Comparison of ENCODE assay signal across 8 cellular contexts in genomic region chrX:86148024-86148511, GRCh38. TPM values are rescaled to one million over a fixed set of nuclear protein-coding genes. Genes with fewer than 3 reads are reported as not detected.
DNase-seq lines count a peak whose midpoint lies in the region; ATAC-seq and TF ChIP-seq lines count a peak whose summit lies in the region.

DACH2 (plus strand) TSS chrX:86148451.

- peak within 1 kb of the TSS; percentile 82 for H2AFZ ChIP-seq in osteoblast (ENCODE audit: low read length)

- peaks cover 0 to 6% (median 0%) of the 10 kb centered on the region in 9 donors for H3K4me1 ChIP-seq in heart right ventricle
- H3K4me1 ChIP-seq in osteoblast (ENCODE audit: insufficient read depth, low read length), result no peaks in the 10 kb centered on the region
- peaks cover 4% of the 10 kb centered on the region for H3K4me1 ChIP-seq in upper lobe of right lung

- no peak within 1 kb of the TSS for H3K27ac ChIP-seq in heart right ventricle
- H3K27ac ChIP-seq in osteoblast (ENCODE audit: low read depth, low read length), result no peak within 1 kb of the TSS
- no peak within 1 kb of the TSS for H3K27ac ChIP-seq in upper lobe of right lung

- peak within 1 kb of the TSS; percentile 79 for H3K4me2 ChIP-seq in osteoblast (ENCODE audit: insufficient read depth, low read length)

- H3K9me3 ChIP-seq in heart right ventricle, result no peaks in the 10 kb centered on the region
- H3K9me3 ChIP-seq in osteoblast (ENCODE audit: low read depth, low read length), result no peaks in the 10 kb centered on the region
- no peaks in the 10 kb centered on the region for H3K9me3 ChIP-seq in upper lobe of right lung

- H3K36me3 ChIP-seq in heart right ventricle (no peaks in the 10 kb centered on the region), osteoblast (ENCODE audit: insufficient read depth, low read length) (no peaks in the 10 kb centered on the region), upper lobe of right lung (no peaks in the 10 kb centered on the region)

- H3K27me3 ChIP-seq in heart right ventricle (peaks cover 0 to 81% (median 17%) of the 10 kb centered on the region in 7 donors), osteoblast (ENCODE audit: insufficient read depth, low read length) (peaks cover 6% of the 10 kb centered on the region), upper lobe of right lung (peaks cover 17% of the 10 kb centered on the region)

- intact Hi-C loops in heart right ventricle (cut with DNase I) (no loop called here), upper lobe of right lung (cut with DNase I) (no loop called here)

- no peak for TF ChIP-seq CTCF in heart right ventricle (IDR thresholded peaks at IDR 0.05)
- TF ChIP-seq CTCF in osteoblast (IDR thresholded peaks at IDR 0.05; ENCODE audit: extremely low read depth, low read depth, low read length), result no peak
- no peak for TF ChIP-seq CTCF in upper lobe of right lung (IDR thresholded peaks at IDR 0.05)

- H4K20me1 ChIP-seq in osteoblast (ENCODE audit: insufficient read depth, low read length), result no peaks in the 10 kb centered on the region

- H3K4me3 ChIP-seq in heart right ventricle (peak within 1 kb of the TSS; percentile 6 to 56 (median 47)), osteoblast (ENCODE audit: insufficient read depth, low read length) (peak within 1 kb of the TSS; percentile 66), upper lobe of right lung (peak within 1 kb of the TSS; percentile 39)

- WGBS in heart right ventricle, 2 donors, result 1 to 2% methylated on average over 34 of the region's 34 CpGs

- peak; percentile 96 for DNase-seq in NCI-H748 treated with DMSO at 0.1 percent for 48 hours (lab: John Stamatoyannopoulos, UW)
- peak; percentile 0 for DNase-seq in activated naive CD8-positive, alpha-beta T cell treated with anti-CD3 and anti-CD28 coated beads, Interleukin-2, amount 50 U/mL, for 16 hours (ENCODE audit: low read depth, low spot score)
- DNase-seq in heart right ventricle, result peak; percentile 55 to 68
- DNase-seq in osteoblast (ENCODE audit: insufficient read length, low spot score, missing footprints), result peak; percentile 86
- peak; percentile 85 for DNase-seq in upper lobe of right lung
- DNase-seq in GM19240 (ENCODE audit: insufficient read length, low spot score), result no peak

- ATAC-seq in GM18867 (IDR thresholded peaks at IDR 0.05; ENCODE audit: unreplicated experiment) (peak; percentile 98), HG02973 (IDR thresholded peaks at IDR 0.05; ENCODE audit: unreplicated experiment) (peak; percentile 92), heart right ventricle (peak; percentile 90 to 99 (median 98)), upper lobe of right lung (peak; percentile 100)

- H3K79me2 ChIP-seq in osteoblast (ENCODE audit: insufficient read depth, low read length), result no peaks in the 10 kb centered on the region

RNA-seq across cellular contexts. Expression of gene DACH2, which starts in this region (rescaled TPM):
- total RNA-seq in heart right ventricle (not detected), osteoblast (not detected in 2 replicates), upper lobe of right lung (not detected)
- not detected for polyA plus RNA-seq in heart right ventricle

Comparison
In these comparisons a context has a peak if more than half of its experiments do, and no peak if none do; other contexts are left out.
1. Peak in DNase-seq, ATAC-seq and H3K4me3 ChIP-seq in heart right ventricle; RNA of the gene not detected or under 1 TPM.
2. Peak in DNase-seq, H3K4me3 ChIP-seq and H3K4me2 ChIP-seq in osteoblast; RNA of the gene not detected or under 1 TPM.
3. Peak in DNase-seq, ATAC-seq and H3K4me3 ChIP-seq in upper lobe of right lung; RNA of the gene not detected or under 1 TPM.